Comparison of ENCODE assay signal across 1 cellular context in the genomic region with DNA sequence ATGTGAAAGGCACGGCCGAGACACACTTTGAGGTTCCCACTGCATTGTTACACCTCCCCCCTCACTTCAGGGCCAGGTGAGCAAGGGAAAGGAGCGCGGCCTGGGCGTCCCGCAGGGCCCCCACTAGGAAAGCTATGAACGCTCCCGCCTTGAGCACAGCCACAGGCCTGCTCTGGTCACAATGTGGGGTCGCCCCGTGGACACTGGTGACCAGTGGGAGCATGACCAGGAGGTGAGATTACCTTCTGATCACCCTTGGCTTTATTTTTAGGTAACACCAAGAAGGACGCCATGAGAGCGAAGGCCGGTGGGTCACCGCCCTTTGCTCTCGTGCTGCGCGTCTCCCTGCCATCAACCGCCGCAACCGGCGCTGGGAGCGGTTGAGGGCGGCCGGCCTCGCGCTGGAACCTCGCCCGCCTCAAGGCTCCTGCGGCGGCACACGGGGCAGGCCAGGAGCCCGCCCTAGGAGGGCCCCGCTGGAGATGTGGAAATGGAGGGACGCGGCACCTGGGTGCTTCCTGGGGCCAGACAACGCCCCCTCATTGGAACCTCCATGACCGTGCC. TPM values are rescaled to one million over a fixed set of nuclear protein-coding genes. Genes with fewer than 3 reads are reported as not detected.
"Had no signal": no experiment of that assay in that cellular context is flagged by ENCODE, and none has a peak within 500 bp of the region (broad histone marks: within the 10 kb centered on the region; RNA-seq: fewer than 3 reads in every experiment).

No MANE protein-coding gene starts in this region.

RNA-seq across cellular contexts. Expression of a gene that starts 2.6 kb away (rescaled TPM):
- polyA plus RNA-seq: smooth muscle cell had no signal
